In genomic region chr6:15363523-15364400, GRCh38 we compare ENCODE assay signal across 10 cellular contexts.
DNase-seq lines count a peak whose midpoint lies in the region; ATAC-seq and TF ChIP-seq lines count a peak whose summit lies in the region.
"Had no signal": no experiment of that assay in that cellular context is flagged by ENCODE, and none has a peak within 500 bp of the region (broad histone marks: within the 10 kb centered on the region; RNA-seq: fewer than 3 reads in every experiment).

No MANE protein-coding gene starts in this region.

- no peak overlapping the region for H3K4me3 Mint-ChIP-seq in HFFc6
- no peak overlapping the region for H3K4me3 Mint-ChIP-seq in activated T-helper 2 cell treated with anti-CD3 and anti-CD28 coated beads, Interferon-gamma antibody, Interleukin-2, Interleukin-4, amounts not matched to agents 10 μg/mL and 5 μg/mL and 100 μg/mL, durations not matched to agents 14 hours and 24 hours and 36 hours (ENCODE audit: low read depth)

- H3K9me3 Mint-ChIP-seq in HFFc6, result no peaks in the 10 kb centered on the region
- no peaks in the 10 kb centered on the region for H3K9me3 Mint-ChIP-seq in activated T-helper 2 cell treated with anti-CD3 and anti-CD28 coated beads, Interferon-gamma antibody, Interleukin-2, Interleukin-4, amounts not matched to agents 10 μg/mL and 5 μg/mL and 100 μg/mL, durations not matched to agents 14 hours and 24 hours and 36 hours

- H3K27ac Mint-ChIP-seq in HFFc6, result no peak overlapping the region
- H3K27ac Mint-ChIP-seq in activated T-helper 2 cell treated with anti-CD3 and anti-CD28 coated beads, Interferon-gamma antibody, Interleukin-2, Interleukin-4, amounts not matched to agents 10 μg/mL and 5 μg/mL and 100 μg/mL, durations not matched to agents 14 hours and 24 hours and 36 hours, result no peak overlapping the region

- no peak overlapping the region for H3K4me3 ChIP-seq in brain microvascular endothelial cell (ENCODE audit: low read depth, low read length)

- H3K4me1 Mint-ChIP-seq in HFFc6 (ENCODE audit: low read depth), result peaks cover 30% of the 10 kb centered on the region
- peaks cover 43% of the 10 kb centered on the region for H3K4me1 Mint-ChIP-seq in activated T-helper 2 cell treated with anti-CD3 and anti-CD28 coated beads, Interferon-gamma antibody, Interleukin-2, Interleukin-4, amounts not matched to agents 10 μg/mL and 5 μg/mL and 100 μg/mL, durations not matched to agents 14 hours and 24 hours and 36 hours (ENCODE audit: low read depth)

- H3K27me3 ChIP-seq in brain microvascular endothelial cell (replicated peaks), result no peaks in the 10 kb centered on the region

- in situ Hi-C loops in brain microvascular endothelial cell (cut with HindIII; ENCODE audit: low pct_ligation_motif_present, low sequenced_read_pairs), result no loop called here

- peak; percentile 2 for DNase-seq in COLO668 (lab: John Stamatoyannopoulos, UW; ENCODE audit: unreplicated experiment)
- peak; percentile 27 for DNase-seq in GM19238 (ENCODE audit: insufficient read length, low spot score)
- no peak for DNase-seq in epithelial cell of prostate (ENCODE audit: low read depth, low spot score)
- DNase-seq in brain microvascular endothelial cell, result no peak
- no peak for DNase-seq in HFFc6
- no peak for DNase-seq in SHP77 treated with DMSO at 0.1 percent for 48 hours (lab: John Stamatoyannopoulos, UW)
- no peak for DNase-seq in activated T-helper 2 cell treated with anti-CD3 and anti-CD28 coated beads, Interferon-gamma antibody, Interleukin-2, Interleukin-4, amounts not matched to agents 10 μg/mL and 5 μg/mL and 100 μg/mL, durations not matched to agents 14 hours and 24 hours and 36 hours (ENCODE audit: low spot score)
- DNase-seq: activated effector memory CD4-positive, alpha-beta T cell treated with anti-CD3 and anti-CD28 coated beads, Interleukin-2, amount 50 U/mL, for 16 hours; stimulated activated naive CD4-positive, alpha-beta T cell treated with Interleukin-2 at 50 U/mL for 16 hours had no signal

- ATAC-seq in HG03196 (IDR thresholded peaks at IDR 0.05; ENCODE audit: unreplicated experiment), result peak; percentile 53

- intact Hi-C loops in activated T-helper 2 cell treated with anti-CD3 and anti-CD28 coated beads, Interferon-gamma antibody, Interleukin-2, Interleukin-4, amounts not matched to agents 10 μg/mL and 5 μg/mL and 100 μg/mL, durations not matched to agents 14 hours and 24 hours and 36 hours (cut with micrococcal nuclease), result no loop called here

- TF ChIP-seq CTCF in brain microvascular endothelial cell (IDR thresholded peaks at IDR 0.05; ENCODE audit: low read depth, low read length, missing control alignments) (no peak), HFFc6 (IDR thresholded peaks at IDR 0.05) (no peak)

- no peaks in the 10 kb centered on the region for H3K27me3 Mint-ChIP-seq in HFFc6 (ENCODE audit: insufficient read depth)
- H3K27me3 Mint-ChIP-seq in activated T-helper 2 cell treated with anti-CD3 and anti-CD28 coated beads, Interferon-gamma antibody, Interleukin-2, Interleukin-4, amounts not matched to agents 10 μg/mL and 5 μg/mL and 100 μg/mL, durations not matched to agents 14 hours and 24 hours and 36 hours (ENCODE audit: low read depth), result no peaks in the 10 kb centered on the region

- peaks cover 10% of the 10 kb centered on the region; the same call in 1 of the 2 replicates for H3K36me3 Mint-ChIP-seq in HFFc6 (ENCODE audit: low read depth)
- peaks cover 44% of the 10 kb centered on the region for H3K36me3 Mint-ChIP-seq in activated T-helper 2 cell treated with anti-CD3 and anti-CD28 coated beads, Interferon-gamma antibody, Interleukin-2, Interleukin-4, amounts not matched to agents 10 μg/mL and 5 μg/mL and 100 μg/mL, durations not matched to agents 14 hours and 24 hours and 36 hours (ENCODE audit: low read depth)

- H3K27ac ChIP-seq in epithelial cell of prostate, result peak overlapping the region; percentile 9
- no peak overlapping the region for H3K27ac ChIP-seq in brain microvascular endothelial cell

- no peaks in the 10 kb centered on the region for H3K36me3 ChIP-seq in brain microvascular endothelial cell (replicated peaks)

Comparison
In these comparisons a context has a peak if more than half of its experiments do, and no peak if none do; other contexts are left out.
1. DNase-seq: peak in COLO668 (single experiment) and GM19238 (single experiment); none in epithelial cell of prostate (single experiment), brain microvascular endothelial cell (single experiment), HFFc6 (single experiment), SHP77 treated with DMSO at 0.1 percent for 48 hours (single experiment) and activated T-helper 2 cell treated with anti-CD3 and anti-CD28 coated beads, Interferon-gamma antibody, Interleukin-2, Interleukin-4, amounts not matched to agents 10 μg/mL and 5 μg/mL and 100 μg/mL, durations not matched to agents 14 hours and 24 hours and 36 hours (single experiment).